8 cellular contexts compared by ENCODE assay signal in the genomic region with DNA sequence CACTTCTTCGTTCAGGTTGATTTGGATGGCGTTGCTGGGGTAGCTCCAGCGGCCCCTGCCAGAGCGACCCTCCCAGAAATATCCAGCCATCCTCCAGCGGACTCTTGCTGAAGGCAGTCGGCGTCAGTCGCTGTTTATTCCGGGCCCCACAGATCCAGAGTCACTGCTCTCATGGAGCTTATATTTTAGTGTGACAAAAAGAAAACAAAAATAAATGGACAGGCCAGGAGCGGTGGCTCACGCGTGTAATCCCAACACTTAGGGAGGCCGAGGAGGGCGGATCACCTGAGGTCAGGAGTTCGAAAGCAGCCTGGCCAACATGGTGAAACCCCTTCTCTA. TPM values are rescaled to one million over a fixed set of nuclear protein-coding genes. Genes with fewer than 3 reads are reported as not detected.
DNase-seq lines count a peak whose midpoint lies in the region; ATAC-seq and TF ChIP-seq lines count a peak whose summit lies in the region.

No MANE protein-coding gene starts in this region.

- H3K4me3 ChIP-seq in GM12875 (ENCODE audit: low read depth, low read length) = peak overlapping the region; percentile 77
- peak overlapping the region; percentile 97 to 98 for H3K4me3 ChIP-seq in foreskin fibroblast (ENCODE audit: low read depth in 1 of 2, low read length in 2 of 2)
- H3K4me3 ChIP-seq in rectal smooth muscle tissue (ENCODE audit: low read length) = peak overlapping the region; percentile 98

- no peak overlapping the region for H3K9ac ChIP-seq in rectal smooth muscle tissue (ENCODE audit: low read length)

- TF ChIP-seq CTCF in GM12875 (IDR thresholded peaks at IDR 0.05; ENCODE audit: borderline replicate concordance, insufficient read depth, low read depth, low read length) (no peak), foreskin fibroblast (IDR thresholded peaks at IDR 0.05; ENCODE audit: low read depth, low read length) (no peak), GM10266 (IDR thresholded peaks at IDR 0.05; ENCODE audit: control insufficient read depth, insufficient read depth, low read depth, missing control alignments) (no peak)

- ATAC-seq in SK-N-SH treated with all-trans-retinoic acid at 6 μM for 48 hours (peak; percentile 39), GM19455 (IDR thresholded peaks at IDR 0.05; ENCODE audit: unreplicated experiment) (no peak)

- H3K27me3 ChIP-seq in rectal smooth muscle tissue (ENCODE audit: control insufficient read depth, insufficient read depth, low read length) = no peaks in the 10 kb centered on the region

- DNase-seq in foreskin fibroblast (no peak), GM10266 (ENCODE audit: extremely low spot score) (no peak), ureter (ENCODE audit: low spot score) (no peak), NCI-H1930 (lab: John Stamatoyannopoulos, UW) (no peak)

- H3K27ac ChIP-seq in rectal smooth muscle tissue (ENCODE audit: low read depth, low read length) = peak overlapping the region; percentile 90

- peaks cover 4% of the 10 kb centered on the region for H3K36me3 ChIP-seq in rectal smooth muscle tissue (ENCODE audit: control insufficient read depth, insufficient read depth, low read length)

- H3K4me1 ChIP-seq in rectal smooth muscle tissue (ENCODE audit: control insufficient read depth, insufficient read depth, low read length) = peaks cover 3% of the 10 kb centered on the region

TF ChIP-seq in SK-N-SH treated with all-trans-retinoic acid at 6 μM for 48 hours, 23 proteins besides CTCF, POLR2A, EP300 and RAD21:
- TF ChIP-seq ARNTL (CRISPR knock-in tag; IDR thresholded peaks at IDR 0.05; ENCODE audit: borderline replicate concordance, low read depth) = no peak
- no peak for TF ChIP-seq CSDC2 (CRISPR knock-in tag; IDR thresholded peaks at IDR 0.05)
- no peak for TF ChIP-seq ZFP30 (CRISPR knock-in tag; IDR thresholded peaks at IDR 0.05)
- TF ChIP-seq, protein P1, sequence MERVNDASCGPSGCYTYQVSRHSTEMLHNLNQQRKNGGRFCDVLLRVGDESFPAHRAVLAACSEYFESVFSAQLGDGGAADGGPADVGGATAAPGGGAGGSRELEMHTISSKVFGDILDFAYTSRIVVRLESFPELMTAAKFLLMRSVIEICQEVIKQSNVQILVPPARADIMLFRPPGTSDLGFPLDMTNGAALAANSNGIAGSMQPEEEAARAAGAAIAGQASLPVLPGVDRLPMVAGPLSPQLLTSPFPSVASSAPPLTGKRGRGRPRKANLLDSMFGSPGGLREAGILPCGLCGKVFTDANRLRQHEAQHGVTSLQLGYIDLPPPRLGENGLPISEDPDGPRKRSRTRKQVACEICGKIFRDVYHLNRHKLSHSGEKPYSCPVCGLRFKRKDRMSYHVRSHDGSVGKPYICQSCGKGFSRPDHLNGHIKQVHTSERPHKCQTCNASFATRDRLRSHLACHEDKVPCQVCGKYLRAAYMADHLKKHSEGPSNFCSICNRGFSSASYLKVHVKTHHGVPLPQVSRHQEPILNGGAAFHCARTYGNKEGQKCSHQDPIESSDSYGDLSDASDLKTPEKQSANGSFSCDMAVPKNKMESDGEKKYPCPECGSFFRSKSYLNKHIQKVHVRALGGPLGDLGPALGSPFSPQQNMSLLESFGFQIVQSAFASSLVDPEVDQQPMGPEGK (CRISPR knock-in tag; IDR thresholded peaks at IDR 0.05; ENCODE audit: borderline replicate concordance) = no peak
- no peak for TF ChIP-seq GLIS3 (CRISPR knock-in tag; IDR thresholded peaks at IDR 0.05)
- no peak for TF ChIP-seq ZC3H10 (CRISPR knock-in tag; IDR thresholded peaks at IDR 0.05)
- TF ChIP-seq, protein P2, sequence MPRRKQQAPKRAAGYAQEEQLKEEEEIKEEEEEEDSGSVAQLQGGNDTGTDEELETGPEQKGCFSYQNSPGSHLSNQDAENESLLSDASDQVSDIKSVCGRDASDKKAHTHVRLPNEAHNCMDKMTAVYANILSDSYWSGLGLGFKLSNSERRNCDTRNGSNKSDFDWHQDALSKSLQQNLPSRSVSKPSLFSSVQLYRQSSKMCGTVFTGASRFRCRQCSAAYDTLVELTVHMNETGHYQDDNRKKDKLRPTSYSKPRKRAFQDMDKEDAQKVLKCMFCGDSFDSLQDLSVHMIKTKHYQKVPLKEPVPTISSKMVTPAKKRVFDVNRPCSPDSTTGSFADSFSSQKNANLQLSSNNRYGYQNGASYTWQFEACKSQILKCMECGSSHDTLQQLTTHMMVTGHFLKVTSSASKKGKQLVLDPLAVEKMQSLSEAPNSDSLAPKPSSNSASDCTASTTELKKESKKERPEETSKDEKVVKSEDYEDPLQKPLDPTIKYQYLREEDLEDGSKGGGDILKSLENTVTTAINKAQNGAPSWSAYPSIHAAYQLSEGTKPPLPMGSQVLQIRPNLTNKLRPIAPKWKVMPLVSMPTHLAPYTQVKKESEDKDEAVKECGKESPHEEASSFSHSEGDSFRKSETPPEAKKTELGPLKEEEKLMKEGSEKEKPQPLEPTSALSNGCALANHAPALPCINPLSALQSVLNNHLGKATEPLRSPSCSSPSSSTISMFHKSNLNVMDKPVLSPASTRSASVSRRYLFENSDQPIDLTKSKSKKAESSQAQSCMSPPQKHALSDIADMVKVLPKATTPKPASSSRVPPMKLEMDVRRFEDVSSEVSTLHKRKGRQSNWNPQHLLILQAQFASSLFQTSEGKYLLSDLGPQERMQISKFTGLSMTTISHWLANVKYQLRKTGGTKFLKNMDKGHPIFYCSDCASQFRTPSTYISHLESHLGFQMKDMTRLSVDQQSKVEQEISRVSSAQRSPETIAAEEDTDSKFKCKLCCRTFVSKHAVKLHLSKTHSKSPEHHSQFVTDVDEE (CRISPR knock-in tag; IDR thresholded peaks at IDR 0.05) = peak; percentile 14; the same call in 1 of the 2 replicates
- TF ChIP-seq, protein P3, sequence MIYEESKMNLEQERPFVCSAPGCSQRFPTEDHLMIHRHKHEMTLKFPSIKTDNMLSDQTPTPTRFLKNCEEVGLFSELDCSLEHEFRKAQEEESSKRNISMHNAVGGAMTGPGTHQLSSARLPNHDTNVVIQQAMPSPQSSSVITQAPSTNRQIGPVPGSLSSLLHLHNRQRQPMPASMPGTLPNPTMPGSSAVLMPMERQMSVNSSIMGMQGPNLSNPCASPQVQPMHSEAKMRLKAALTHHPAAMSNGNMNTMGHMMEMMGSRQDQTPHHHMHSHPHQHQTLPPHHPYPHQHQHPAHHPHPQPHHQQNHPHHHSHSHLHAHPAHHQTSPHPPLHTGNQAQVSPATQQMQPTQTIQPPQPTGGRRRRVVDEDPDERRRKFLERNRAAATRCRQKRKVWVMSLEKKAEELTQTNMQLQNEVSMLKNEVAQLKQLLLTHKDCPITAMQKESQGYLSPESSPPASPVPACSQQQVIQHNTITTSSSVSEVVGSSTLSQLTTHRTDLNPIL (CRISPR knock-in tag; IDR thresholded peaks at IDR 0.05; ENCODE audit: low read depth) = no peak
- TF ChIP-seq, protein P4, sequence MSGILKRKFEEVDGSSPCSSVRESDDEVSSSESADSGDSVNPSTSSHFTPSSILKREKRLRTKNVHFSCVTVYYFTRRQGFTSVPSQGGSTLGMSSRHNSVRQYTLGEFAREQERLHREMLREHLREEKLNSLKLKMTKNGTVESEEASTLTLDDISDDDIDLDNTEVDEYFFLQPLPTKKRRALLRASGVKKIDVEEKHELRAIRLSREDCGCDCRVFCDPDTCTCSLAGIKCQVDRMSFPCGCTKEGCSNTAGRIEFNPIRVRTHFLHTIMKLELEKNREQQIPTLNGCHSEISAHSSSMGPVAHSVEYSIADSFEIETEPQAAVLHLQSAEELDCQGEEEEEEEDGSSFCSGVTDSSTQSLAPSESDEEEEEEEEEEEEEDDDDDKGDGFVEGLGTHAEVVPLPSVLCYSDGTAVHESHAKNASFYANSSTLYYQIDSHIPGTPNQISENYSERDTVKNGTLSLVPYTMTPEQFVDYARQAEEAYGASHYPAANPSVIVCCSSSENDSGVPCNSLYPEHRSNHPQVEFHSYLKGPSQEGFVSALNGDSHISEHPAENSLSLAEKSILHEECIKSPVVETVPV (CRISPR knock-in tag; IDR thresholded peaks at IDR 0.05) = no peak

RNA-seq across cellular contexts. Expression of a gene that starts 0.8 kb away (rescaled TPM):
- total RNA-seq in ureter = 39.6 TPM

RNA-seq across cellular contexts. Expression of a gene that starts 27.6 kb away (rescaled TPM):
- total RNA-seq in ureter = 0.18 TPM
